Comparison of ENCODE assay signal across 1 cellular context in the genomic region with DNA sequence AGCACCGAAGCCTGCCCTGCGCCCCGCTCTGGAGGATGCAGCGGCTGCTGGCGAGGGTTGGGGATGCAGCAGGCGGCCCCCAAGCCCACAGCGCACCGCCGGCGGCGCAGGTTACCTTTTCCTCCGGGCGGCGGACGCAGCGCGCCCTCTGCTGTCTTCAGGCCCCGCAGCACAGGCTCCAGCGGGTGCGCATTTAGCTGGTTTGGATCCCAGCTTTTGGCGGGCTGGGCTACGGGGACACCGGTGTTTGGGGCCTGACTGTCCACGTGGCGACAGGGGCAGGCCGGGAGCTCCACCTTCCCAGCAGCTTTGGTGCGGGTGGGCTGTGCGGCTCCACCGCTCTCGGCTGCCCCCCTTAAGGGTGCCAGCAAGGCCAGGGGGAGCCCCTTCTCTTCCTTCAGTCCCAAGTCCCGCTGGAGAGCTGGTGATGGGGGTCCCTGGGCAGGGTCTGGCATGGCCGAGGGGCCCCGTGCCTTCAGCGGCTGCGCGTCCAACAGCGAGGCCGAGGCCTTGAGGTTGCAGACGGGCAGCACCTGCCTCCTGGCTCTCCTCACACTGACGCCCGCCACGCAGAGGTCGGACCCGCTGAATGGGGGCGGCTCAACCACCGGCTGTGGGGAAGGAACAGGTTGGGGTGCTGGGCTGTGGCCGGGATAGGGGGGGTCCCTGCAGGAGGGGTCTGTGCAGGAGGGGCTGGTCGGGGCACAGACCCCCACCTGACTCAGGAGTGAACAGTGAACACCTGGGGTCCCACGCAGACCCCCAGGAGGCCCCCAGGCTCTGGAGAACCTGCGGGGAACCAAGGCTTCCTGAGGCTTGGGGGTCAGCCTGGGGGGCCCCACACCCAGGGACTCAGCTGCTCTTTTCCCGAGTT.
TF ChIP-seq lines count a peak whose summit lies in the region.

No MANE protein-coding gene starts in this region.

TF ChIP-seq in WTC11, 78 proteins besides CTCF, POLR2A, EP300 and RAD21 (continued from another document):
- TF ChIP-seq, protein P1, sequence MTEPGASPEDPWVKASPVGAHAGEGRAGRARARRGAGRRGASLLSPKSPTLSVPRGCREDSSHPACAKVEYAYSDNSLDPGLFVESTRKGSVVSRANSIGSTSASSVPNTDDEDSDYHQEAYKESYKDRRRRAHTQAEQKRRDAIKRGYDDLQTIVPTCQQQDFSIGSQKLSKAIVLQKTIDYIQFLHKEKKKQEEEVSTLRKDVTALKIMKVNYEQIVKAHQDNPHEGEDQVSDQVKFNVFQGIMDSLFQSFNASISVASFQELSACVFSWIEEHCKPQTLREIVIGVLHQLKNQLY (CRISPR knock-in tag; IDR thresholded peaks at IDR 0.05), result peak; percentile 65; the same call in 1 of the 2 replicates
- TF ChIP-seq KAT7 (CRISPR knock-in tag; IDR thresholded peaks at IDR 0.05; ENCODE audit: borderline replicate concordance), result 0 out of 2 replicates have a peak, but pooled peaks have one; percentile 49
- TF ChIP-seq ESRRA (CRISPR knock-in tag; IDR thresholded peaks at IDR 0.05; ENCODE audit: borderline replicate concordance), result peak; percentile 66; the same call in 1 of the 2 replicates
- TF ChIP-seq TEAD1 (CRISPR knock-in tag; IDR thresholded peaks at IDR 0.05), result peak; percentile 70; the same call in 1 of the 2 replicates
- TF ChIP-seq, protein P2, sequence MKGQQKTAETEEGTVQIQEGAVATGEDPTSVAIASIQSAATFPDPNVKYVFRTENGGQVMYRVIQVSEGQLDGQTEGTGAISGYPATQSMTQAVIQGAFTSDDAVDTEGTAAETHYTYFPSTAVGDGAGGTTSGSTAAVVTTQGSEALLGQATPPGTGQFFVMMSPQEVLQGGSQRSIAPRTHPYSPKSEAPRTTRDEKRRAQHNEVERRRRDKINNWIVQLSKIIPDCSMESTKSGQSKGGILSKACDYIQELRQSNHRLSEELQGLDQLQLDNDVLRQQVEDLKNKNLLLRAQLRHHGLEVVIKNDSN (CRISPR knock-in tag; IDR thresholded peaks at IDR 0.05), result peak; percentile 48; the same call in 1 of the 2 replicates
- TF ChIP-seq, protein P3, sequence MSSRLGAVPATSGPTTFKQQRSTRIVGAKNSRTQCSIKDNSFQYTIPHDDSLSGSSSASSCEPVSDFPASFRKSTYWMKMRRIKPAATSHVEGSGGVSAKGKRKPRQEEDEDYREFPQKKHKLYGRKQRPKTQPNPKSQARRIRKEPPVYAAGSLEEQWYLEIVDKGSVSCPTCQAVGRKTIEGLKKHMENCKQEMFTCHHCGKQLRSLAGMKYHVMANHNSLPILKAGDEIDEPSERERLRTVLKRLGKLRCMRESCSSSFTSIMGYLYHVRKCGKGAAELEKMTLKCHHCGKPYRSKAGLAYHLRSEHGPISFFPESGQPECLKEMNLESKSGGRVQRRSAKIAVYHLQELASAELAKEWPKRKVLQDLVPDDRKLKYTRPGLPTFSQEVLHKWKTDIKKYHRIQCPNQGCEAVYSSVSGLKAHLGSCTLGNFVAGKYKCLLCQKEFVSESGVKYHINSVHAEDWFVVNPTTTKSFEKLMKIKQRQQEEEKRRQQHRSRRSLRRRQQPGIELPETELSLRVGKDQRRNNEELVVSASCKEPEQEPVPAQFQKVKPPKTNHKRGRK (CRISPR knock-in tag; IDR thresholded peaks at IDR 0.05; ENCODE audit: borderline replicate concordance), result no peak
- TF ChIP-seq, protein P4, sequence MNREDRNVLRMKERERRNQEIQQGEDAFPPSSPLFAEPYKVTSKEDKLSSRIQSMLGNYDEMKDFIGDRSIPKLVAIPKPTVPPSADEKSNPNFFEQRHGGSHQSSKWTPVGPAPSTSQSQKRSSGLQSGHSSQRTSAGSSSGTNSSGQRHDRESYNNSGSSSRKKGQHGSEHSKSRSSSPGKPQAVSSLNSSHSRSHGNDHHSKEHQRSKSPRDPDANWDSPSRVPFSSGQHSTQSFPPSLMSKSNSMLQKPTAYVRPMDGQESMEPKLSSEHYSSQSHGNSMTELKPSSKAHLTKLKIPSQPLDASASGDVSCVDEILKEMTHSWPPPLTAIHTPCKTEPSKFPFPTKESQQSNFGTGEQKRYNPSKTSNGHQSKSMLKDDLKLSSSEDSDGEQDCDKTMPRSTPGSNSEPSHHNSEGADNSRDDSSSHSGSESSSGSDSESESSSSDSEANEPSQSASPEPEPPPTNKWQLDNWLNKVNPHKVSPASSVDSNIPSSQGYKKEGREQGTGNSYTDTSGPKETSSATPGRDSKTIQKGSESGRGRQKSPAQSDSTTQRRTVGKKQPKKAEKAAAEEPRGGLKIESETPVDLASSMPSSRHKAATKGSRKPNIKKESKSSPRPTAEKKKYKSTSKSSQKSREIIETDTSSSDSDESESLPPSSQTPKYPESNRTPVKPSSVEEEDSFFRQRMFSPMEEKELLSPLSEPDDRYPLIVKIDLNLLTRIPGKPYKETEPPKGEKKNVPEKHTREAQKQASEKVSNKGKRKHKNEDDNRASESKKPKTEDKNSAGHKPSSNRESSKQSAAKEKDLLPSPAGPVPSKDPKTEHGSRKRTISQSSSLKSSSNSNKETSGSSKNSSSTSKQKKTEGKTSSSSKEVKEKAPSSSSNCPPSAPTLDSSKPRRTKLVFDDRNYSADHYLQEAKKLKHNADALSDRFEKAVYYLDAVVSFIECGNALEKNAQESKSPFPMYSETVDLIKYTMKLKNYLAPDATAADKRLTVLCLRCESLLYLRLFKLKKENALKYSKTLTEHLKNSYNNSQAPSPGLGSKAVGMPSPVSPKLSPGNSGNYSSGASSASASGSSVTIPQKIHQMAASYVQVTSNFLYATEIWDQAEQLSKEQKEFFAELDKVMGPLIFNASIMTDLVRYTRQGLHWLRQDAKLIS (CRISPR knock-in tag; IDR thresholded peaks at IDR 0.05; ENCODE audit: borderline replicate concordance), result 0 out of 2 replicates have a peak, but pooled peaks have one; percentile 49
- TF ChIP-seq FOXJ3 (CRISPR knock-in tag; IDR thresholded peaks at IDR 0.05; ENCODE audit: borderline replicate concordance), result no peak
- no peak for TF ChIP-seq ZNF138 (CRISPR knock-in tag; conservative IDR thresholded peaks at IDR 0.05)
- no peak for TF ChIP-seq NR2C2 (CRISPR knock-in tag; IDR thresholded peaks at IDR 0.05)
- TF ChIP-seq, protein P5, sequence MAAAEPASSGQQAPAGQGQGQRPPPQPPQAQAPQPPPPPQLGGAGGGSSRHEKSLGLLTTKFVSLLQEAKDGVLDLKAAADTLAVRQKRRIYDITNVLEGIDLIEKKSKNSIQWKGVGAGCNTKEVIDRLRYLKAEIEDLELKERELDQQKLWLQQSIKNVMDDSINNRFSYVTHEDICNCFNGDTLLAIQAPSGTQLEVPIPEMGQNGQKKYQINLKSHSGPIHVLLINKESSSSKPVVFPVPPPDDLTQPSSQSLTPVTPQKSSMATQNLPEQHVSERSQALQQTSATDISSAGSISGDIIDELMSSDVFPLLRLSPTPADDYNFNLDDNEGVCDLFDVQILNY (CRISPR knock-in tag; IDR thresholded peaks at IDR 0.05), result no peak
- TF ChIP-seq PRRX2 (CRISPR knock-in tag; IDR thresholded peaks at IDR 0.05), result no peak
- TF ChIP-seq, protein P6, sequence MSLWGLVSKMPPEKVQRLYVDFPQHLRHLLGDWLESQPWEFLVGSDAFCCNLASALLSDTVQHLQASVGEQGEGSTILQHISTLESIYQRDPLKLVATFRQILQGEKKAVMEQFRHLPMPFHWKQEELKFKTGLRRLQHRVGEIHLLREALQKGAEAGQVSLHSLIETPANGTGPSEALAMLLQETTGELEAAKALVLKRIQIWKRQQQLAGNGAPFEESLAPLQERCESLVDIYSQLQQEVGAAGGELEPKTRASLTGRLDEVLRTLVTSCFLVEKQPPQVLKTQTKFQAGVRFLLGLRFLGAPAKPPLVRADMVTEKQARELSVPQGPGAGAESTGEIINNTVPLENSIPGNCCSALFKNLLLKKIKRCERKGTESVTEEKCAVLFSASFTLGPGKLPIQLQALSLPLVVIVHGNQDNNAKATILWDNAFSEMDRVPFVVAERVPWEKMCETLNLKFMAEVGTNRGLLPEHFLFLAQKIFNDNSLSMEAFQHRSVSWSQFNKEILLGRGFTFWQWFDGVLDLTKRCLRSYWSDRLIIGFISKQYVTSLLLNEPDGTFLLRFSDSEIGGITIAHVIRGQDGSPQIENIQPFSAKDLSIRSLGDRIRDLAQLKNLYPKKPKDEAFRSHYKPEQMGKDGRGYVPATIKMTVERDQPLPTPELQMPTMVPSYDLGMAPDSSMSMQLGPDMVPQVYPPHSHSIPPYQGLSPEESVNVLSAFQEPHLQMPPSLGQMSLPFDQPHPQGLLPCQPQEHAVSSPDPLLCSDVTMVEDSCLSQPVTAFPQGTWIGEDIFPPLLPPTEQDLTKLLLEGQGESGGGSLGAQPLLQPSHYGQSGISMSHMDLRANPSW (CRISPR knock-in tag; conservative IDR thresholded peaks at IDR 0.05; ENCODE audit: low read depth), result no peak
- 0 out of 2 replicates have a peak, but pooled peaks have one; percentile 32 for TF ChIP-seq ETV6 (CRISPR knock-in tag; IDR thresholded peaks at IDR 0.05)
- TF ChIP-seq ZNF671 (CRISPR knock-in tag; IDR thresholded peaks at IDR 0.05), result no peak
